Comparison of ENCODE assay signal across 2 cellular contexts in the genomic region with DNA sequence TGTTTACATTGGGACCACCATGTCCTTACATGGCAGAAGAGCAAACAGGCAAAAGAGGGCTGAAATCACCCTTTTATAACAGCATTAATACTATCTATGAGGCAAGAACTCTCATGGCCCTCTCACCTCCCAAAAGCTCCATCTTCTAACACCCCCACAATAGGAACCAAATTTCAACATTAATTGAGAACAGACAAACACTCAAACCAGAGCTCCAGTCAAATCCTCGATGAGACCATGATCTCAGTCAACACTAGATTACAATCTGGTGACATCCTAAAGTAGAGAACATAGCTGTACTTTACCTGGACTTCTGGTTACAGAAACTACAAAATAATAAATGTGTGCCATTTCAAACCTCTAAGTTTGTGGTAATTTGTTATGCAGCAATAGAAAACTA.
TF ChIP-seq lines count a peak whose summit lies in the region.

No MANE protein-coding gene starts in this region.

TF ChIP-seq in liver, 16 proteins besides CTCF, POLR2A, EP300 and RAD21:
- TF ChIP-seq EGR1 (IDR thresholded peaks at IDR 0.05; ENCODE audit: low read depth in 2 of 2) (no peak), SP1 (IDR thresholded peaks at IDR 0.05) (no peak), TAF1 (conservative IDR thresholded peaks at IDR 0.05) (no peak), JUND (IDR thresholded peaks at IDR 0.05) (no peak), NR2F2 (IDR thresholded peaks at IDR 0.05) (no peak), HNF4G (IDR thresholded peaks at IDR 0.05) (no peak), FOXA1 (IDR thresholded peaks at IDR 0.05) (no peak), HNF4A (conservative IDR thresholded peaks at IDR 0.05) (no peak), RXRA (IDR thresholded peaks at IDR 0.05) (no peak), GABPA (IDR thresholded peaks at IDR 0.05 in 1 of 2, conservative IDR thresholded peaks at IDR 0.05 in 1 of 2) (no peak), YY1 (IDR thresholded peaks at IDR 0.05) (no peak)
- TF ChIP-seq, protein P1, sequence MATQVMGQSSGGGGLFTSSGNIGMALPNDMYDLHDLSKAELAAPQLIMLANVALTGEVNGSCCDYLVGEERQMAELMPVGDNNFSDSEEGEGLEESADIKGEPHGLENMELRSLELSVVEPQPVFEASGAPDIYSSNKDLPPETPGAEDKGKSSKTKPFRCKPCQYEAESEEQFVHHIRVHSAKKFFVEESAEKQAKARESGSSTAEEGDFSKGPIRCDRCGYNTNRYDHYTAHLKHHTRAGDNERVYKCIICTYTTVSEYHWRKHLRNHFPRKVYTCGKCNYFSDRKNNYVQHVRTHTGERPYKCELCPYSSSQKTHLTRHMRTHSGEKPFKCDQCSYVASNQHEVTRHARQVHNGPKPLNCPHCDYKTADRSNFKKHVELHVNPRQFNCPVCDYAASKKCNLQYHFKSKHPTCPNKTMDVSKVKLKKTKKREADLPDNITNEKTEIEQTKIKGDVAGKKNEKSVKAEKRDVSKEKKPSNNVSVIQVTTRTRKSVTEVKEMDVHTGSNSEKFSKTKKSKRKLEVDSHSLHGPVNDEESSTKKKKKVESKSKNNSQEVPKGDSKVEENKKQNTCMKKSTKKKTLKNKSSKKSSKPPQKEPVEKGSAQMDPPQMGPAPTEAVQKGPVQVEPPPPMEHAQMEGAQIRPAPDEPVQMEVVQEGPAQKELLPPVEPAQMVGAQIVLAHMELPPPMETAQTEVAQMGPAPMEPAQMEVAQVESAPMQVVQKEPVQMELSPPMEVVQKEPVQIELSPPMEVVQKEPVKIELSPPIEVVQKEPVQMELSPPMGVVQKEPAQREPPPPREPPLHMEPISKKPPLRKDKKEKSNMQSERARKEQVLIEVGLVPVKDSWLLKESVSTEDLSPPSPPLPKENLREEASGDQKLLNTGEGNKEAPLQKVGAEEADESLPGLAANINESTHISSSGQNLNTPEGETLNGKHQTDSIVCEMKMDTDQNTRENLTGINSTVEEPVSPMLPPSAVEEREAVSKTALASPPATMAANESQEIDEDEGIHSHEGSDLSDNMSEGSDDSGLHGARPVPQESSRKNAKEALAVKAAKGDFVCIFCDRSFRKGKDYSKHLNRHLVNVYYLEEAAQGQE (IDR thresholded peaks at IDR 0.05) = no peak
- TF ChIP-seq, protein P2, sequence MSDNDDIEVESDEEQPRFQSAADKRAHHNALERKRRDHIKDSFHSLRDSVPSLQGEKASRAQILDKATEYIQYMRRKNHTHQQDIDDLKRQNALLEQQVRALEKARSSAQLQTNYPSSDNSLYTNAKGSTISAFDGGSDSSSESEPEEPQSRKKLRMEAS (IDR thresholded peaks at IDR 0.05) = no peak
- TF ChIP-seq, protein P3, sequence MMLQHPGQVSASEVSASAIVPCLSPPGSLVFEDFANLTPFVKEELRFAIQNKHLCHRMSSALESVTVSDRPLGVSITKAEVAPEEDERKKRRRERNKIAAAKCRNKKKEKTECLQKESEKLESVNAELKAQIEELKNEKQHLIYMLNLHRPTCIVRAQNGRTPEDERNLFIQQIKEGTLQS (IDR thresholded peaks at IDR 0.05) = no peak
- TF ChIP-seq, protein P4, sequence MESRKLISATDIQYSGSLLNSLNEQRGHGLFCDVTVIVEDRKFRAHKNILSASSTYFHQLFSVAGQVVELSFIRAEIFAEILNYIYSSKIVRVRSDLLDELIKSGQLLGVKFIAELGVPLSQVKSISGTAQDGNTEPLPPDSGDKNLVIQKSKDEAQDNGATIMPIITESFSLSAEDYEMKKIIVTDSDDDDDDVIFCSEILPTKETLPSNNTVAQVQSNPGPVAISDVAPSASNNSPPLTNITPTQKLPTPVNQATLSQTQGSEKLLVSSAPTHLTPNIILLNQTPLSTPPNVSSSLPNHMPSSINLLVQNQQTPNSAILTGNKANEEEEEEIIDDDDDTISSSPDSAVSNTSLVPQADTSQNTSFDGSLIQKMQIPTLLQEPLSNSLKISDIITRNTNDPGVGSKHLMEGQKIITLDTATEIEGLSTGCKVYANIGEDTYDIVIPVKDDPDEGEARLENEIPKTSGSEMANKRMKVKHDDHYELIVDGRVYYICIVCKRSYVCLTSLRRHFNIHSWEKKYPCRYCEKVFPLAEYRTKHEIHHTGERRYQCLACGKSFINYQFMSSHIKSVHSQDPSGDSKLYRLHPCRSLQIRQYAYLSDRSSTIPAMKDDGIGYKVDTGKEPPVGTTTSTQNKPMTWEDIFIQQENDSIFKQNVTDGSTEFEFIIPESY (IDR thresholded peaks at IDR 0.05) = no peak

TF ChIP-seq in HepG2, 621 proteins besides CTCF, POLR2A, EP300 and RAD21:
- no peak for TF ChIP-seq ZSCAN29 (CRISPR knock-in tag; conservative IDR thresholded peaks at IDR 0.05)
- TF ChIP-seq, protein P5, sequence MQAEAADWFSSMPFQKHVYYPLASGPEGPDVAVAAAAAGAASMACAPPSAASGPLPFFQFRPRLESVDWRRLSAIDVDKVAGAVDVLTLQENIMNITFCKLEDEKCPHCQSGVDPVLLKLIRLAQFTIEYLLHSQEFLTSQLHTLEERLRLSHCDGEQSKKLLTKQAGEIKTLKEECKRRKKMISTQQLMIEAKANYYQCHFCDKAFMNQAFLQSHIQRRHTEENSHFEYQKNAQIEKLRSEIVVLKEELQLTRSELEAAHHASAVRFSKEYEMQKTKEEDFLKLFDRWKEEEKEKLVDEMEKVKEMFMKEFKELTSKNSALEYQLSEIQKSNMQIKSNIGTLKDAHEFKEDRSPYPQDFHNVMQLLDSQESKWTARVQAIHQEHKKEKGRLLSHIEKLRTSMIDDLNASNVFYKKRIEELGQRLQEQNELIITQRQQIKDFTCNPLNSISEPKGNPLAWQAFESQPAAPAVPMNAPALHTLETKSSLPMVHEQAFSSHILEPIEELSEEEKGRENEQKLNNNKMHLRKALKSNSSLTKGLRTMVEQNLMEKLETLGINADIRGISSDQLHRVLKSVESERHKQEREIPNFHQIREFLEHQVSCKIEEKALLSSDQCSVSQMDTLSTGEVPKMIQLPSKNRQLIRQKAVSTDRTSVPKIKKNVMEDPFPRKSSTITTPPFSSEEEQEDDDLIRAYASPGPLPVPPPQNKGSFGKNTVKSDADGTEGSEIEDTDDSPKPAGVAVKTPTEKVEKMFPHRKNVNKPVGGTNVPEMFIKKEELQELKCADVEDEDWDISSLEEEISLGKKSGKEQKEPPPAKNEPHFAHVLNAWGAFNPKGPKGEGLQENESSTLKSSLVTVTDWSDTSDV (CRISPR knock-in tag; IDR thresholded peaks at IDR 0.05) = no peak
- TF ChIP-seq HNRNPL (IDR thresholded peaks at IDR 0.05; ENCODE audit: low read depth, low read length) = no peak
- TF ChIP-seq ZNF543 (CRISPR knock-in tag; IDR thresholded peaks at IDR 0.05) = no peak
- no peak for TF ChIP-seq ZSCAN31 (CRISPR knock-in tag; IDR thresholded peaks at IDR 0.05; ENCODE audit: low read depth)
- TF ChIP-seq NPAS2 (CRISPR knock-in tag; IDR thresholded peaks at IDR 0.05; ENCODE audit: borderline replicate concordance) = no peak
- no peak for TF ChIP-seq ZMYM4 (CRISPR knock-in tag; IDR thresholded peaks at IDR 0.05)
- no peak for TF ChIP-seq ZNF441 (CRISPR knock-in tag; IDR thresholded peaks at IDR 0.05; ENCODE audit: borderline replicate concordance)
- no peak for TF ChIP-seq HOXD1 (CRISPR knock-in tag; IDR thresholded peaks at IDR 0.05)
- TF ChIP-seq, protein P6, sequence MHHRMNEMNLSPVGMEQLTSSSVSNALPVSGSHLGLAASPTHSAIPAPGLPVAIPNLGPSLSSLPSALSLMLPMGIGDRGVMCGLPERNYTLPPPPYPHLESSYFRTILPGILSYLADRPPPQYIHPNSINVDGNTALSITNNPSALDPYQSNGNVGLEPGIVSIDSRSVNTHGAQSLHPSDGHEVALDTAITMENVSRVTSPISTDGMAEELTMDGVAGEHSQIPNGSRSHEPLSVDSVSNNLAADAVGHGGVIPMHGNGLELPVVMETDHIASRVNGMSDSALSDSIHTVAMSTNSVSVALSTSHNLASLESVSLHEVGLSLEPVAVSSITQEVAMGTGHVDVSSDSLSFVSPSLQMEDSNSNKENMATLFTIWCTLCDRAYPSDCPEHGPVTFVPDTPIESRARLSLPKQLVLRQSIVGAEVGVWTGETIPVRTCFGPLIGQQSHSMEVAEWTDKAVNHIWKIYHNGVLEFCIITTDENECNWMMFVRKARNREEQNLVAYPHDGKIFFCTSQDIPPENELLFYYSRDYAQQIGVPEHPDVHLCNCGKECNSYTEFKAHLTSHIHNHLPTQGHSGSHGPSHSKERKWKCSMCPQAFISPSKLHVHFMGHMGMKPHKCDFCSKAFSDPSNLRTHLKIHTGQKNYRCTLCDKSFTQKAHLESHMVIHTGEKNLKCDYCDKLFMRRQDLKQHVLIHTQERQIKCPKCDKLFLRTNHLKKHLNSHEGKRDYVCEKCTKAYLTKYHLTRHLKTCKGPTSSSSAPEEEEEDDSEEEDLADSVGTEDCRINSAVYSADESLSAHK (CRISPR knock-in tag; IDR thresholded peaks at IDR 0.05; ENCODE audit: borderline replicate concordance) = no peak
- TF ChIP-seq ZNF296 (CRISPR knock-in tag; conservative IDR thresholded peaks at IDR 0.05) = no peak
- no peak for TF ChIP-seq ZBTB1 (CRISPR knock-in tag; IDR thresholded peaks at IDR 0.05; ENCODE audit: borderline replicate concordance)
- no peak for TF ChIP-seq ZNF264 (CRISPR knock-in tag; IDR thresholded peaks at IDR 0.05)
- no peak for TF ChIP-seq BRCA1 (CRISPR knock-in tag; IDR thresholded peaks at IDR 0.05)
- TF ChIP-seq GABPB1 (CRISPR knock-in tag; IDR thresholded peaks at IDR 0.05) = no peak
- TF ChIP-seq, protein P7, sequence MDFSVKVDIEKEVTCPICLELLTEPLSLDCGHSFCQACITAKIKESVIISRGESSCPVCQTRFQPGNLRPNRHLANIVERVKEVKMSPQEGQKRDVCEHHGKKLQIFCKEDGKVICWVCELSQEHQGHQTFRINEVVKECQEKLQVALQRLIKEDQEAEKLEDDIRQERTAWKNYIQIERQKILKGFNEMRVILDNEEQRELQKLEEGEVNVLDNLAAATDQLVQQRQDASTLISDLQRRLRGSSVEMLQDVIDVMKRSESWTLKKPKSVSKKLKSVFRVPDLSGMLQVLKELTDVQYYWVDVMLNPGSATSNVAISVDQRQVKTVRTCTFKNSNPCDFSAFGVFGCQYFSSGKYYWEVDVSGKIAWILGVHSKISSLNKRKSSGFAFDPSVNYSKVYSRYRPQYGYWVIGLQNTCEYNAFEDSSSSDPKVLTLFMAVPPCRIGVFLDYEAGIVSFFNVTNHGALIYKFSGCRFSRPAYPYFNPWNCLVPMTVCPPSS (IDR thresholded peaks at IDR 0.05) = no peak
- TF ChIP-seq, protein P8, sequence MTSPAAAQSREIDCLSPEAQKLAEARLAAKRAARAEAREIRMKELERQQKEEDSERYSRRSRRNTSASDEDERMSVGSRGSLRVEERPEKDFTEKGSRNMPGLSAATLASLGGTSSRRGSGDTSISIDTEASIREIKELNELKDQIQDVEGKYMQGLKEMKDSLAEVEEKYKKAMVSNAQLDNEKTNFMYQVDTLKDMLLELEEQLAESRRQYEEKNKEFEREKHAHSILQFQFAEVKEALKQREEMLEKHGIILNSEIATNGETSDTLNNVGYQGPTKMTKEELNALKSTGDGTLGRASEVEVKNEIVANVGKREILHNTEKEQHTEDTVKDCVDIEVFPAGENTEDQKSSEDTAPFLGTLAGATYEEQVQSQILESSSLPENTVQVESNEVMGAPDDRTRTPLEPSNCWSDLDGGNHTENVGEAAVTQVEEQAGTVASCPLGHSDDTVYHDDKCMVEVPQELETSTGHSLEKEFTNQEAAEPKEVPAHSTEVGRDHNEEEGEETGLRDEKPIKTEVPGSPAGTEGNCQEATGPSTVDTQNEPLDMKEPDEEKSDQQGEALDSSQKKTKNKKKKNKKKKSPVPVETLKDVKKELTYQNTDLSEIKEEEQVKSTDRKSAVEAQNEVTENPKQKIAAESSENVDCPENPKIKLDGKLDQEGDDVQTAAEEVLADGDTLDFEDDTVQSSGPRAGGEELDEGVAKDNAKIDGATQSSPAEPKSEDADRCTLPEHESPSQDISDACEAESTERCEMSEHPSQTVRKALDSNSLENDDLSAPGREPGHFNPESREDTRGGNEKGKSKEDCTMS (CRISPR knock-in tag; conservative IDR thresholded peaks at IDR 0.05) = no peak
- TF ChIP-seq REPIN1 (CRISPR knock-in tag; IDR thresholded peaks at IDR 0.05; ENCODE audit: borderline replicate concordance, low read depth) = no peak
- no peak for TF ChIP-seq ZNF563 (CRISPR knock-in tag; IDR thresholded peaks at IDR 0.05)
- TF ChIP-seq, protein P9, sequence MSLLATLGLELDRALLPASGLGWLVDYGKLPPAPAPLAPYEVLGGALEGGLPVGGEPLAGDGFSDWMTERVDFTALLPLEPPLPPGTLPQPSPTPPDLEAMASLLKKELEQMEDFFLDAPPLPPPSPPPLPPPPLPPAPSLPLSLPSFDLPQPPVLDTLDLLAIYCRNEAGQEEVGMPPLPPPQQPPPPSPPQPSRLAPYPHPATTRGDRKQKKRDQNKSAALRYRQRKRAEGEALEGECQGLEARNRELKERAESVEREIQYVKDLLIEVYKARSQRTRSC (CRISPR knock-in tag; IDR thresholded peaks at IDR 0.05; ENCODE audit: low read depth) = no peak
